In the genomic region with DNA sequence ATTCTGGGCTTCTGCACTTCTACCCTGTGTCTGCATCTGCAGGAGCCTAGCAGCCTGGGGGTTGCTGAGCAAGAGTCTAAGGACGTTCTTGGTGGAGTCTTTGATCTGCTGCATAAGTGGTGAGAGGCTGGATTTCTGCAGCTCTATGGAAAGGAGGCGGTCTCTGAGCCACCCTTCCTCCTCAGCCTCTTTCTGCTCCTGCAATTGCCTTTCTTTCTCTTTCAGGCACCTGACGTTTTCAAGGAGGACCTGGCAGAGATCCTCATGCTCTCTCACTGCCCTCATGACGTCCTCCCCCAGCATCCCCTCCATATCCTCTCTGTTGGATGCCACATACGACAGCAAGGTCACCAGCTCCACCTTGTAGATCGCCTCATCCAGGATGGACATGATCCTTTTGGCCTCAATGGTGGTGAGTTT, we compare ENCODE assay signal across 9 cellular contexts. TPM values are rescaled to one million over a fixed set of nuclear protein-coding genes. Genes with fewer than 3 reads are reported as not detected.
A peak's percentile ranks its signal among the peaks of the same experiment; 100 is the strongest.
DNase-seq lines count a peak whose midpoint lies in the region; ATAC-seq, FAIRE-seq and TF ChIP-seq lines count a peak whose summit lies in the region.
"Had no signal": no experiment of that assay in that cellular context is flagged by ENCODE, and none has a peak within 500 bp of the region (broad histone marks: within the 10 kb centered on the region; RNA-seq: fewer than 3 reads in every experiment).

No MANE protein-coding gene starts in this region.

- no peak overlapping the region for H3K4me3 Mint-ChIP-seq in activated naive CD4-positive, alpha-beta T cell treated with anti-CD3 and anti-CD28 coated beads, Interleukin-2, amount 10 ng/mL, durations not matched to agents 7 days and 5 days
- peak overlapping the region; percentile 71 for H3K4me3 Mint-ChIP-seq in stimulated activated memory B cell treated with anti-CD40 and anti-IgM and Interleukin-4, amounts not matched to agents 10 μg/mL and 1 μg/mL and 100 μg/mL, for 72 hours

- H3K27ac Mint-ChIP-seq in activated naive CD4-positive, alpha-beta T cell treated with anti-CD3 and anti-CD28 coated beads, Interleukin-2, amount 10 ng/mL, durations not matched to agents 7 days and 5 days, result peak overlapping the region; percentile 92
- peak overlapping the region; percentile 3 to 91 for H3K27ac Mint-ChIP-seq in activated naive CD4-positive, alpha-beta T cell treated with anti-CD3 and anti-CD28 coated beads, Interleukin-2, amount 50 U/mL, for 72 hours
- peak overlapping the region; percentile 91 for H3K27ac Mint-ChIP-seq in stimulated activated memory B cell treated with anti-CD40 and anti-IgM and Interleukin-4, amounts not matched to agents 10 μg/mL and 1 μg/mL and 100 μg/mL, for 72 hours

- H3K4me3 ChIP-seq in Jurkat, Clone E6-1 (ENCODE audit: low read length), result peak overlapping the region; percentile 29

- H3K9me3 Mint-ChIP-seq in activated naive CD4-positive, alpha-beta T cell treated with anti-CD3 and anti-CD28 coated beads, Interleukin-2, amount 10 ng/mL, durations not matched to agents 7 days and 5 days, result no peaks in the 10 kb centered on the region
- H3K9me3 Mint-ChIP-seq in activated naive CD4-positive, alpha-beta T cell treated with anti-CD3 and anti-CD28 coated beads, Interleukin-2, amount 50 U/mL, for 72 hours, result peaks cover 0 to 10% of the 10 kb centered on the region in 2 donors
- no peaks in the 10 kb centered on the region for H3K9me3 Mint-ChIP-seq in stimulated activated memory B cell treated with anti-CD40 and anti-IgM and Interleukin-4, amounts not matched to agents 10 μg/mL and 1 μg/mL and 100 μg/mL, for 72 hours

- H3K4me1 Mint-ChIP-seq in activated naive CD4-positive, alpha-beta T cell treated with anti-CD3 and anti-CD28 coated beads, Interleukin-2, amount 10 ng/mL, durations not matched to agents 7 days and 5 days, result peaks cover 63% of the 10 kb centered on the region
- H3K4me1 Mint-ChIP-seq in stimulated activated memory B cell treated with anti-CD40 and anti-IgM and Interleukin-4, amounts not matched to agents 10 μg/mL and 1 μg/mL and 100 μg/mL, for 72 hours, result peaks cover 57% of the 10 kb centered on the region

- H3K27me3 Mint-ChIP-seq in activated naive CD4-positive, alpha-beta T cell treated with anti-CD3 and anti-CD28 coated beads, Interleukin-2, amount 10 ng/mL, durations not matched to agents 7 days and 5 days, result no peaks in the 10 kb centered on the region
- no peaks in the 10 kb centered on the region for H3K27me3 Mint-ChIP-seq in stimulated activated memory B cell treated with anti-CD40 and anti-IgM and Interleukin-4, amounts not matched to agents 10 μg/mL and 1 μg/mL and 100 μg/mL, for 72 hours

- CTCF ChIA-PET in activated naive CD4-positive, alpha-beta T cell treated with anti-CD3 and anti-CD28 coated beads, Interleukin-2, amount 10 ng/mL, durations not matched to agents 7 days and 5 days (lab: Charles Lee), result interaction anchor here (0.6 to 2.2 kb wide), 7 partner anchors 10 to 218 kb away, joined by 3 to 11 read pairs (median 5); no protein-coding TSS in a partner anchor

- TF ChIP-seq CTCF in D721Med (IDR thresholded peaks at IDR 0.05; ENCODE audit: insufficient read depth, missing control alignments), result no peak

- FAIRE-seq in D721Med (lab: Jason Lieb, UNC), result no peak

- H3K36me3 Mint-ChIP-seq in activated naive CD4-positive, alpha-beta T cell treated with anti-CD3 and anti-CD28 coated beads, Interleukin-2, amount 10 ng/mL, durations not matched to agents 7 days and 5 days, result peaks cover 2% of the 10 kb centered on the region
- H3K36me3 Mint-ChIP-seq in activated naive CD4-positive, alpha-beta T cell treated with anti-CD3 and anti-CD28 coated beads, Interleukin-2, amount 50 U/mL, for 72 hours, result peaks cover 4 to 21% of the 10 kb centered on the region in 2 donors
- H3K36me3 Mint-ChIP-seq in stimulated activated memory B cell treated with anti-CD40 and anti-IgM and Interleukin-4, amounts not matched to agents 10 μg/mL and 1 μg/mL and 100 μg/mL, for 72 hours, result no peaks in the 10 kb centered on the region

- peak; percentile 45 for DNase-seq in activated naive CD4-positive, alpha-beta T cell treated with anti-CD3 and anti-CD28 coated beads, Interleukin-2, amount 10 ng/mL, durations not matched to agents 7 days and 5 days
- no peak for DNase-seq in activated naive CD4-positive, alpha-beta T cell treated with anti-CD3 and anti-CD28 coated beads, Interleukin-2, amount 50 U/mL, for 16 hours
- DNase-seq in Jurkat, Clone E6-1 (ENCODE audit: low read depth, low spot score), result peak; percentile 81
- DNase-seq in activated naive CD4-positive, alpha-beta T cell treated with anti-CD3 and anti-CD28 coated beads, Interleukin-2, amount 50 U/mL, for 72 hours (ENCODE audit: low spot score in 2 of 2), result no peak
- DNase-seq in D721Med (ENCODE audit: insufficient read length, low spot score) (no peak), occipital lobe (lab: John Stamatoyannopoulos, UW) (no peak)

- ATAC-seq in activated naive CD4-positive, alpha-beta T cell treated with anti-CD3 and anti-CD28 coated beads, Interleukin-2, amount 50 U/mL, for 72 hours, result peak in 1 of 2 donors; percentile 27
- no peak for ATAC-seq in stimulated activated memory B cell treated with anti-CD40 and anti-IgM and Interleukin-4, amounts not matched to agents 10 μg/mL and 1 μg/mL and 100 μg/mL, for 72 hours
- no peak for ATAC-seq in GM21381 (IDR thresholded peaks at IDR 0.05; ENCODE audit: unreplicated experiment)

RNA-seq across cellular contexts. Expression of a gene that starts 13.6 kb away (rescaled TPM):
- 8.8 TPM for polyA plus RNA-seq in Jurkat, Clone E6-1 (2012; ENCODE audit: insufficient read depth, insufficient read length)
- 100 to 1,000 TPM in 1 of 2 donors, 10 to 100 TPM in 1; 54.7 to 111 TPM for total RNA-seq in activated naive CD4-positive, alpha-beta T cell treated with anti-CD3 and anti-CD28 coated beads, Interleukin-2, amount 50 U/mL, for 72 hours
- total RNA-seq in occipital lobe, result 4.7 TPM

RNA-seq across cellular contexts. Expression of a gene that starts 22.1 kb away (rescaled TPM):
- polyA plus RNA-seq in Jurkat, Clone E6-1 (2012; ENCODE audit: insufficient read depth, insufficient read length), result 28.2 TPM
- 10 to 100 TPM; 15.8 to 26.3 TPM for total RNA-seq in activated naive CD4-positive, alpha-beta T cell treated with anti-CD3 and anti-CD28 coated beads, Interleukin-2, amount 50 U/mL, for 72 hours
- 8.4 TPM for total RNA-seq in occipital lobe

RNA-seq across cellular contexts. Expression of a gene that starts 22.4 kb away (rescaled TPM):
- polyA plus RNA-seq in Jurkat, Clone E6-1 (2012; ENCODE audit: insufficient read depth, insufficient read length), result 149 TPM
- total RNA-seq in activated naive CD4-positive, alpha-beta T cell treated with anti-CD3 and anti-CD28 coated beads, Interleukin-2, amount 50 U/mL, for 72 hours, result 10 to 100 TPM; 77.3 to 96.2 TPM
- 12.0 TPM for total RNA-seq in occipital lobe

RNA-seq across cellular contexts. Expression of a gene that starts 58.1 kb away (rescaled TPM):
- 2.5 TPM for polyA plus RNA-seq in Jurkat, Clone E6-1 (2012; ENCODE audit: insufficient read depth, insufficient read length)
- total RNA-seq in activated naive CD4-positive, alpha-beta T cell treated with anti-CD3 and anti-CD28 coated beads, Interleukin-2, amount 50 U/mL, for 72 hours, result under 1 TPM; 0.45 to 0.98 TPM
- 0.62 TPM for total RNA-seq in occipital lobe
- total RNA-seq: mesenteric fat pad had no signal

Comparison
In these comparisons a context has a peak if more than half of its experiments do, and no peak if none do; other contexts are left out.
1. DNase-seq: peak in activated naive CD4-positive, alpha-beta T cell treated with anti-CD3 and anti-CD28 coated beads, Interleukin-2, amount 10 ng/mL, durations not matched to agents 7 days and 5 days (single experiment) and Jurkat, Clone E6-1 (single experiment); none in activated naive CD4-positive, alpha-beta T cell treated with anti-CD3 and anti-CD28 coated beads, Interleukin-2, amount 50 U/mL, for 16 hours (single experiment), activated naive CD4-positive, alpha-beta T cell treated with anti-CD3 and anti-CD28 coated beads, Interleukin-2, amount 50 U/mL, for 72 hours (0 of 2), D721Med (single experiment) and occipital lobe (single experiment).
2. Peak in every context shown above with its lines, with median percentiles within 50 percentile points of each other: H3K27ac Mint-ChIP-seq.